ENCODE assay signal across 16 cellular contexts in genomic region chr9:111078391-111079038, GRCh38. TPM values are rescaled to one million over a fixed set of nuclear protein-coding genes. Genes with fewer than 3 reads are reported as not detected.
A peak's percentile ranks its signal among the peaks of the same experiment; 100 is the strongest.
DNase-seq lines count a peak whose midpoint lies in the region; ATAC-seq and TF ChIP-seq lines count a peak whose summit lies in the region.
"Had no signal": no experiment of that assay in that cellular context is flagged by ENCODE, and none has a peak within 500 bp of the region (broad histone marks: within the 10 kb centered on the region; RNA-seq: fewer than 3 reads in every experiment).

No MANE protein-coding gene starts in this region.

- H3K27ac ChIP-seq in GM23338 (ENCODE audit: low read depth), result no peak overlapping the region
- H3K27ac ChIP-seq: A549, upper lobe of left lung had no signal

- no peak overlapping the region for H3K4me3 Mint-ChIP-seq in GM23338

- H3K27ac Mint-ChIP-seq in GM23338, result no peak overlapping the region; the same call in 1 of the 2 replicates

- no peaks in the 10 kb centered on the region for H3K27me3 Mint-ChIP-seq in GM23338 (ENCODE audit: insufficient read depth, low read depth, poor library complexity)

- no peaks in the 10 kb centered on the region for H3K36me3 Mint-ChIP-seq in GM23338 (ENCODE audit: low read depth)

- H3K9me3 Mint-ChIP-seq in GM23338, result no peaks in the 10 kb centered on the region; the same call in 2 of the 3 replicates

- H3K4me1 Mint-ChIP-seq in GM23338, result no peaks in the 10 kb centered on the region

- no peaks in the 10 kb centered on the region for H4K20me1 ChIP-seq in GM23338 (replicated peaks; ENCODE audit: insufficient read depth)

- H2AFZ ChIP-seq in GM23338, result no peak overlapping the region

- TF ChIP-seq CTCF in GM23338 (conservative IDR thresholded peaks at IDR 0.05; ENCODE audit: low read depth in 2 of 2), result no peak

- H3K27me3 ChIP-seq in GM23338 (ENCODE audit: insufficient read depth), result no peaks in the 10 kb centered on the region
- H3K27me3 ChIP-seq: heart right ventricle, upper lobe of left lung had no signal

- H3K4me3 ChIP-seq in GM23338, result no peak overlapping the region
- H3K4me3 ChIP-seq: A549, heart right ventricle, upper lobe of left lung had no signal

- H3K9me2 ChIP-seq in GM23338 (ENCODE audit: insufficient read depth), result no peaks in the 10 kb centered on the region

- no peaks in the 10 kb centered on the region for H3F3A ChIP-seq in GM23338 (replicated peaks; ENCODE audit: low read depth)

- DNase-seq in A172 (ENCODE audit: low spot score) (peak; percentile 1), SKM-1 (lab: John Stamatoyannopoulos, UW; ENCODE audit: unreplicated experiment) (peak; percentile 36), GM23338 (ENCODE audit: low spot score) (no peak), NCI-H2081 treated with DMSO at 0.1 percent for 48 hours (lab: John Stamatoyannopoulos, UW) (no peak)
- DNase-seq: activated CD4-positive, alpha-beta T cell treated with anti-CD3 and anti-CD28 coated beads for 4 hours; heart right ventricle; NCI-H2081; stimulated activated CD4-positive, alpha-beta T cell treated with anti-CD3 and anti-CD28 coated beads, Interleukin-12 subunit alpha, Interleukin-12 subunit beta, amount 100 ng/mL, for 4 hours; stimulated activated CD8-positive, alpha-beta memory T cell treated with anti-CD3 and anti-CD28 coated beads, Interleukin-4, amount 100 ng/mL, for 48 hours; SW 1271 had no signal

- H3K36me3 ChIP-seq in GM23338 (ENCODE audit: insufficient read depth), result no peaks in the 10 kb centered on the region
- H3K36me3 ChIP-seq: heart right ventricle, upper lobe of left lung had no signal

- ATAC-seq in GM18907 (IDR thresholded peaks at IDR 0.05; ENCODE audit: unreplicated experiment) (peak; percentile 67), HG02981 (IDR thresholded peaks at IDR 0.05; ENCODE audit: unreplicated experiment) (peak; percentile 59), GM21737 (IDR thresholded peaks at IDR 0.05; ENCODE audit: unreplicated experiment) (no peak), GM23338 (no peak), GM18858 (IDR thresholded peaks at IDR 0.05; ENCODE audit: unreplicated experiment) (no peak)
- ATAC-seq: A549, heart right ventricle had no signal

- H3K79me2 ChIP-seq in GM23338 (replicated peaks; ENCODE audit: insufficient read depth), result no peaks in the 10 kb centered on the region

- H3K4me1 ChIP-seq in GM23338 (ENCODE audit: insufficient read depth), result no peaks in the 10 kb centered on the region
- H3K4me1 ChIP-seq: A549, upper lobe of left lung had no signal

- no peak overlapping the region for H3K4me2 ChIP-seq in GM23338
- H3K4me2 ChIP-seq: A549 had no signal

TF ChIP-seq in GM23338, 12 proteins besides CTCF, POLR2A, EP300 and RAD21 (continues in another document):
- TF ChIP-seq NANOG (IDR thresholded peaks at IDR 0.05; ENCODE audit: borderline replicate concordance), result no peak
- no peak for TF ChIP-seq EZH2 (IDR thresholded peaks at IDR 0.05; ENCODE audit: low read depth, unreplicated experiment)
- TF ChIP-seq ZNF114 (CRISPR knock-in tag; IDR thresholded peaks at IDR 0.05), result no peak
- no peak for TF ChIP-seq ZNF331 (CRISPR knock-in tag; IDR thresholded peaks at IDR 0.05; ENCODE audit: low read depth)
- no peak for TF ChIP-seq JUNB (IDR thresholded peaks at IDR 0.05; ENCODE audit: unreplicated experiment)
- TF ChIP-seq ZNF462 (CRISPR knock-in tag; IDR thresholded peaks at IDR 0.05), result no peak
- no peak for TF ChIP-seq EZH2phosphoT487 (IDR thresholded peaks at IDR 0.05; ENCODE audit: unreplicated experiment)
- no peak for TF ChIP-seq CREB1 (CRISPR knock-in tag; IDR thresholded peaks at IDR 0.05; ENCODE audit: low read depth)
- no peak for TF ChIP-seq REST (IDR thresholded peaks at IDR 0.05; ENCODE audit: unreplicated experiment)
- no peak for TF ChIP-seq STAT1 (IDR thresholded peaks at IDR 0.05; ENCODE audit: unreplicated experiment)

RNA-seq across cellular contexts. Expression of gene LPAR1, which starts 40.2 kb away (rescaled TPM):
- 3.7 and 5.4 TPM in 2 replicates for total RNA-seq in A172 (2014; rRNA removed; shearing (Covaris generic))
- total RNA-seq in GM23338 (2014; rRNA removed; shearing (Covaris generic)), result 2.9 and 3.8 TPM in 2 replicates
- 0.66 and 1.0 TPM in 2 replicates for polyA plus RNA-seq in GM23338 (2016; fragmentation: Nextera tagmentation; extraction: Ambion mirVana)

Comparison
In these comparisons a context has a peak if more than half of its experiments do, and no peak if none do; other contexts are left out.
1. DNase-seq: peak in A172 (single experiment) and SKM-1 (single experiment); none in GM23338 (single experiment) and NCI-H2081 treated with DMSO at 0.1 percent for 48 hours (single experiment).
2. ATAC-seq: peak in GM18907 (single experiment) and HG02981 (single experiment); none in GM21737 (single experiment), GM23338 (single experiment) and GM18858 (single experiment).